Comparison of ENCODE assay signal across 9 cellular contexts in genomic region chr15:101014921-101015841, GRCh38.
A peak's percentile ranks its signal among the peaks of the same experiment; 100 is the strongest.
DNase-seq lines count a peak whose midpoint lies in the region; ATAC-seq and TF ChIP-seq lines count a peak whose summit lies in the region.
"Had no signal": no experiment of that assay in that cellular context is flagged by ENCODE, and none has a peak within 500 bp of the region (broad histone marks: within the 10 kb centered on the region; RNA-seq: fewer than 3 reads in every experiment).

No MANE protein-coding gene starts in this region.

- no peaks in the 10 kb centered on the region for H4K20me1 ChIP-seq in KMS-11 (ENCODE audit: insufficient read depth)

- H3K36me3 ChIP-seq in KMS-11 (ENCODE audit: insufficient read depth) (no peaks in the 10 kb centered on the region), sigmoid colon (peaks cover 0 to 48% (median 4%) of the 10 kb centered on the region in 4 donors)
- H3K36me3 ChIP-seq: BLaER1 treated with 17β-estradiol and CSF1 and Interleukin-3, amounts not matched to agents 10 nM and 100 nM had no signal

- H3K27ac ChIP-seq in KMS-11 (no peak overlapping the region), right cardiac atrium (ENCODE audit: low read length) (no peak overlapping the region), sigmoid colon (no peak overlapping the region)
- H3K27ac ChIP-seq: BLaER1 treated with 17β-estradiol and CSF1 and Interleukin-3, amounts not matched to agents 10 nM and 100 nM had no signal

- H3K27me3 ChIP-seq in KMS-11 (ENCODE audit: insufficient read depth, low read depth) (no peaks in the 10 kb centered on the region), right cardiac atrium (ENCODE audit: control insufficient read depth, insufficient read depth) (no peaks in the 10 kb centered on the region), sigmoid colon (no peaks in the 10 kb centered on the region)

- no peaks in the 10 kb centered on the region for H3K79me2 ChIP-seq in KMS-11 (ENCODE audit: insufficient read depth, low read depth)

- intact Hi-C loops in right cardiac atrium (cut with DNase I) (loop anchor here (2.0 to 10.0 kb wide), 4 partner anchors 70 to 244 kb away; no protein-coding TSS in a partner anchor), sigmoid colon (cut with DNase I) (loop anchor here (1.0 to 5.0 kb wide), 2 partner anchors 72 to 243 kb away; no protein-coding TSS in a partner anchor)

- peak; percentile 30 for DNase-seq in DMS79 treated with DMSO at 0.1 percent for 48 hours (lab: John Stamatoyannopoulos, UW)
- DNase-seq in DMS79 (lab: John Stamatoyannopoulos, UW): no peak
- peak in 4 of 5 donors; percentile 38 to 58 (median 49) for DNase-seq in T-helper 1 cell
- peak; percentile 21 for DNase-seq in amniotic stem cell (lab: John Stamatoyannopoulos, UW)
- DNase-seq in right cardiac atrium: peak; percentile 78 to 90 (median 90)
- peak; percentile 85 for DNase-seq in sigmoid colon

- peak; percentile 76 to 79 for ATAC-seq in right cardiac atrium
- no peak for ATAC-seq in HG03439 (IDR thresholded peaks at IDR 0.05; ENCODE audit: unreplicated experiment)

- H3K4me1 ChIP-seq in KMS-11 (ENCODE audit: low read depth, poor library complexity, severe bottlenecking) (peaks cover 10% of the 10 kb centered on the region), right cardiac atrium (ENCODE audit: control insufficient read depth, insufficient read depth, low read length) (no peaks in the 10 kb centered on the region), sigmoid colon (peaks cover 0 to 5% (median 0%) of the 10 kb centered on the region in 4 donors)

- H3K9me3 ChIP-seq in right cardiac atrium (ENCODE audit: control insufficient read depth, low read length): no peaks in the 10 kb centered on the region
- H3K9me3 ChIP-seq in sigmoid colon: no peaks in the 10 kb centered on the region
- H3K9me3 ChIP-seq: BLaER1 treated with 17β-estradiol and CSF1 and Interleukin-3, amounts not matched to agents 10 nM and 100 nM had no signal

- TF ChIP-seq EP300 in sigmoid colon (IDR thresholded peaks at IDR 0.05): no peak

- no peak for TF ChIP-seq POLR2A in sigmoid colon (IDR thresholded peaks at IDR 0.05)

- no peak overlapping the region for H3K9ac ChIP-seq in KMS-11
- H3K9ac ChIP-seq: BLaER1 treated with 17β-estradiol and CSF1 and Interleukin-3, amounts not matched to agents 10 nM and 100 nM had no signal

- peak overlapping the region; percentile 22; the same call in 1 of the 2 replicates for H2AFZ ChIP-seq in KMS-11 (ENCODE audit: low read depth)

- H3K4me3 ChIP-seq in KMS-11 (IDR thresholded peaks at IDR 0.05; ENCODE audit: insufficient read depth, low read depth, low read length) (no peak overlapping the region), right cardiac atrium (ENCODE audit: low read length) (no peak overlapping the region), sigmoid colon (no peak overlapping the region)
- H3K4me3 ChIP-seq: BLaER1 treated with 17β-estradiol and CSF1 and Interleukin-3, amounts not matched to agents 10 nM and 100 nM had no signal

- TF ChIP-seq CTCF in KMS-11 (conservative IDR thresholded peaks at IDR 0.05; ENCODE audit: low read depth, low read length) (peak; percentile 96), sigmoid colon (IDR thresholded peaks at IDR 0.05) (peak; percentile 62 to 83 (median 72))

- no peak overlapping the region for H3K4me2 ChIP-seq in KMS-11
- H3K4me2 ChIP-seq: BLaER1 treated with 17β-estradiol and CSF1 and Interleukin-3, amounts not matched to agents 10 nM and 100 nM had no signal

- 51% methylated on average over 27 of the region's 27 CpGs for WGBS in right cardiac atrium
- 59 to 60% methylated on average over 27 of the region's 27 CpGs for WGBS in sigmoid colon, 2 donors
